1 cellular context compared by ENCODE assay signal in the genomic region with DNA sequence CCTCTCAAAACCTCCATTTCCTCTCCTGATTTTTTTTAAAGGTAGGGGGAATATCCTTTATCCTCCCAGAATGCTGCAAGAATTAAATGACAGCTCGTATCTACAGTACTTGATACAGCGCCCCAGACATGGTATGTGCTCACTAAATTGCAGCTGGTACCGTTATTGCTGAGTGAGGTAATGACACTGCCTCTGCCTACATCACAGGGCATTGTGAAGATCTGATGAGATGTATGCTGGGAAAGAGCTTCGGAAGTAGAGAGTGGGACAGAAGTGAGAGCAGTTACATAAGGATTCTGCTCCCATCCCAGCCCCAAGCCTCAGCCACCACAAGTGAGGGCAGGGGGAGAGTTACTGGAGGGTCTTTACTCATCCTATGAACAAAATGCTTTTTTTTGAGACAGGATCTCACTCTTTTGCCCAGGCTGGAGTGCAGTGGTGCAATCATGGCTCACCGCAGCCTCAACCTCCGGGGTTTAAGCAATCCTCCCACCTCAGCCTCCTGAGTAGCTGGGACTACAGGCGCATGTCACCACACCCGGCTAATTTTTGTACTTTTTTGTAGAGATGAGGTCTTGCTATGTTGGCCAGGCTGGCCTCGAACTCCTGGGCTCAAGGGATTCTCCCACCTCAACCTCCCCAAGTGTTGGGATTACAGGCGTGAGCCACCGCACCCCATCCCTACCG.
TF ChIP-seq lines count a peak whose summit lies in the region.

No MANE protein-coding gene starts in this region.

TF ChIP-seq in neural cell, 6 proteins besides CTCF, POLR2A, EP300 and RAD21 (continued from another document):
- TF ChIP-seq REST (IDR thresholded peaks at IDR 0.05; ENCODE audit: borderline replicate concordance) = no peak
TF ChIP-seq in neural cell: peak in this region for 0.
